ENCODE assay signal across 8 cellular contexts in the genomic region with DNA sequence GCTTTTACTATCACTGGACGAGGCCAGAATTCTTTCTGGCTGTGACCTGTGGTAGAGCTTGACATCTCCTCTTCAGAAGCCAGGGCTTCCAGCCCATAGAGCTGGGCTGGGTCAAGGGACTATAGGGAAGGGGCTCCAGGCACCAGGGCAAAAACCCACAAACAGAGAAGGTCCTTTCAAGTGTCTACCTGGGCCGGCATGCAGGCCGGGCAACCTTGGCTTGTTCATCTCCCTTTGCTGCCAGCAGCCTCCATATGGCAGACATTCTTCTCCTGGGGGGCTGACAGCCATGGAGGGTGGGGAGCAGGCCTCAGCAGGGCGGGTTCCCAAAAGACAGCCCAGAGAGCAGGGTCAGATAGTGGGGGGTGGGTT. TPM values are rescaled to one million over a fixed set of nuclear protein-coding genes. Genes with fewer than 3 reads are reported as not detected.
DNase-seq lines count a peak whose midpoint lies in the region; ATAC-seq, FAIRE-seq and TF ChIP-seq lines count a peak whose summit lies in the region.
"Not testable (repeated sequence)": the region's sequence is repeated elsewhere in the genome, so short reads cannot be mapped to it uniquely, and the experiment has no call there.

No MANE protein-coding gene starts in this region.

- intact Hi-C loops in PC-3 (cut with micrococcal nuclease) = not testable (repeated sequence)
- intact Hi-C loops in naive thymus-derived CD4-positive, alpha-beta T cell (cut with micrococcal nuclease) = loop anchor here in 1 of 2 donors (5.0 kb wide), 1 partner anchor 216 kb away; a partner anchor contains a TSS

- H3K4me3 ChIP-seq in A549; hepatocyte; naive thymus-derived CD4-positive, alpha-beta T cell (ENCODE audit: low read length): not testable (repeated sequence)
- H3K4me3 ChIP-seq in GM23338 (peak overlapping the region; percentile 61), PC-3 (ENCODE audit: low read length) (peak overlapping the region; percentile 69; the same call in 1 of the 2 replicates), skeletal muscle tissue (ENCODE audit: low read length in 3 of 3) (peak overlapping the region in 1 of 3 donors; percentile 72)

- not testable (repeated sequence) for H3K36me3 Mint-ChIP-seq in GM23338 (ENCODE audit: low read depth); naive thymus-derived CD4-positive, alpha-beta T cell

- H3K27me3 ChIP-seq in GM23338 (ENCODE audit: insufficient read depth); PC-3 (ENCODE audit: low read length); hepatocyte; naive thymus-derived CD4-positive, alpha-beta T cell (ENCODE audit: control insufficient read depth in 2 of 2, insufficient read depth in 2 of 2, low read length in 2 of 2); skeletal muscle tissue (ENCODE audit: control insufficient read depth in 3 of 3, insufficient read depth in 3 of 3, low read length in 3 of 3): not testable (repeated sequence)

- not testable (repeated sequence) for DNase-seq in A549 (ENCODE audit: low read depth in 1 of 2, low spot score in 1 of 2); GM23338 (ENCODE audit: low spot score); PC-3; hepatocyte (ENCODE audit: low spot score); naive thymus-derived CD4-positive, alpha-beta T cell
- DNase-seq in activated CD8-positive, alpha-beta memory T cell treated with anti-CD3 and anti-CD28 coated beads, Interleukin-2, amount 50 U/mL, for 48 hours = peak; percentile 47
- DNase-seq in cerebellar cortex (ENCODE audit: low spot score) = peak; percentile 50

- not testable (repeated sequence) for TF ChIP-seq POLR2A in A549 (IDR thresholded peaks at IDR 0.05; ENCODE audit: low read length)

- not testable (repeated sequence) for H3K36me3 ChIP-seq in GM23338 (ENCODE audit: insufficient read depth); PC-3 (ENCODE audit: low read depth, low read length); hepatocyte (replicated peaks; ENCODE audit: insufficient read depth, low read depth); naive thymus-derived CD4-positive, alpha-beta T cell (ENCODE audit: control insufficient read depth in 2 of 3, insufficient read depth in 3 of 3, low read length in 3 of 3); skeletal muscle tissue (ENCODE audit: control insufficient read depth in 3 of 3, insufficient read depth in 3 of 3, low read length in 3 of 3)

- not testable (repeated sequence) for H3K9ac ChIP-seq in PC-3 (ENCODE audit: low read length)
- H3K9ac ChIP-seq in skeletal muscle tissue (ENCODE audit: low read depth in 1 of 3, low read length in 3 of 3) = peak overlapping the region in 1 of 3 donors; percentile 74

- H3K4me3 Mint-ChIP-seq in GM23338 = peak overlapping the region; percentile 70
- H3K4me3 Mint-ChIP-seq in naive thymus-derived CD4-positive, alpha-beta T cell = peak overlapping the region in 7 of 10 donors; percentile 20 to 81 (median 39)

- H3K27me3 Mint-ChIP-seq in GM23338 (ENCODE audit: insufficient read depth, low read depth, poor library complexity) = peaks cover 27% of the 10 kb centered on the region
- H3K27me3 Mint-ChIP-seq in naive thymus-derived CD4-positive, alpha-beta T cell = peaks cover 0 to 19% (median 14%) of the 10 kb centered on the region in 5 donors

- not testable (repeated sequence) for H3K79me2 ChIP-seq in GM23338 (replicated peaks; ENCODE audit: insufficient read depth); PC-3 (ENCODE audit: low read length); hepatocyte

- not testable (repeated sequence) for FAIRE-seq in A549 (lab: Jason Lieb, UNC)

- not testable (repeated sequence) for TF ChIP-seq CTCF in A549 (IDR thresholded peaks at IDR 0.05); GM23338 (conservative IDR thresholded peaks at IDR 0.05; ENCODE audit: low read depth in 2 of 2); PC-3 (conservative IDR thresholded peaks at IDR 0.05; ENCODE audit: low read depth, low read length); hepatocyte (IDR thresholded peaks at IDR 0.05; ENCODE audit: poor library complexity)

- BruUV-seq in PC-3 (replicated peaks; lab: Mats Ljungman, UMichigan) = not testable (repeated sequence)

- not testable (repeated sequence) for H3K9me3 Mint-ChIP-seq in GM23338; naive thymus-derived CD4-positive, alpha-beta T cell

- not testable (repeated sequence) for H3K27ac Mint-ChIP-seq in GM23338; naive thymus-derived CD4-positive, alpha-beta T cell

- not testable (repeated sequence) for ATAC-seq in A549; GM23338; PC-3; naive thymus-derived CD4-positive, alpha-beta T cell

- peaks cover 26% of the 10 kb centered on the region for H3K4me1 Mint-ChIP-seq in GM23338
- H3K4me1 Mint-ChIP-seq in naive thymus-derived CD4-positive, alpha-beta T cell = peaks cover 15 to 33% (median 19%) of the 10 kb centered on the region in 7 donors

- POLR2A ChIA-PET in A549 (lab: Yijun Ruan, JAX) = interaction anchor here (1.0 kb wide), 1 partner anchor 16 kb away, joined by 3 read pairs; no protein-coding TSS in a partner anchor
- POLR2A ChIA-PET in PC-3 (lab: Charles Lee; ENCODE audit: unreplicated experiment) = interaction anchor here (0.6 kb wide), 1 partner anchor 740 kb away, joined by 3 read pairs; no protein-coding TSS in a partner anchor
- POLR2A ChIA-PET in naive thymus-derived CD4-positive, alpha-beta T cell (lab: Charles Lee) = interaction anchor here (0.5 to 2.4 kb wide), 5 partner anchors 18 to 359 kb away, joined by 3 to 7 read pairs (median 4); a partner anchor contains a TSS

- not testable (repeated sequence) for H3K9me2 ChIP-seq in GM23338 (ENCODE audit: insufficient read depth); PC-3 (replicated peaks; ENCODE audit: low read length); hepatocyte (replicated peaks; ENCODE audit: insufficient read depth)

- not testable (repeated sequence) for TF ChIP-seq RAD21 in A549 (conservative IDR thresholded peaks at IDR 0.05 in 1 of 2, IDR thresholded peaks at IDR 0.05 in 1 of 2)

- TF ChIP-seq EP300 in A549 (IDR thresholded peaks at IDR 0.05) = not testable (repeated sequence)

- H2AFZ ChIP-seq in GM23338; PC-3 (ENCODE audit: low read length): not testable (repeated sequence)
- H2AFZ ChIP-seq in hepatocyte = peak overlapping the region; percentile 83

- H4K20me1 ChIP-seq in GM23338 (replicated peaks; ENCODE audit: insufficient read depth) = peaks cover 23% of the 10 kb centered on the region
- H4K20me1 ChIP-seq in PC-3 (ENCODE audit: low read length); hepatocyte (ENCODE audit: insufficient read depth, poor library complexity, severe bottlenecking): not testable (repeated sequence)

- H3K4me2 ChIP-seq in A549 (peak overlapping the region; percentile 90), GM23338 (peak overlapping the region; percentile 82), PC-3 (ENCODE audit: low read length) (peak overlapping the region; percentile 89), hepatocyte (peak overlapping the region; percentile 84)

- H3K9me3 ChIP-seq in A549; PC-3 (ENCODE audit: low read length); hepatocyte (ENCODE audit: low read depth); naive thymus-derived CD4-positive, alpha-beta T cell (ENCODE audit: control insufficient read depth in 2 of 3, low read length in 3 of 3); skeletal muscle tissue (ENCODE audit: control insufficient read depth in 3 of 3, low read length in 3 of 3): not testable (repeated sequence)

- WGBS in A549 (ENCODE audit: missing lambda C conversion rate) = 93% methylated on average over 4 of the region's 4 CpGs
- WGBS in hepatocyte (ENCODE audit: low lambda C conversion rate, missing lambda C conversion rate) = 96% methylated on average over 4 of the region's 4 CpGs

- H3F3A ChIP-seq in GM23338 (replicated peaks; ENCODE audit: low read depth); PC-3 (ENCODE audit: low read length, unreplicated experiment): not testable (repeated sequence)

- H3K4me1 ChIP-seq in A549 = peaks cover 19% of the 10 kb centered on the region
- peaks cover 12% of the 10 kb centered on the region; the same call in 1 of the 2 replicates for H3K4me1 ChIP-seq in GM23338 (ENCODE audit: insufficient read depth)
- peaks cover 19% of the 10 kb centered on the region for H3K4me1 ChIP-seq in PC-3 (ENCODE audit: insufficient read depth, low read length)
- H3K4me1 ChIP-seq in hepatocyte (ENCODE audit: insufficient read depth) = not testable (repeated sequence)
- H3K4me1 ChIP-seq in naive thymus-derived CD4-positive, alpha-beta T cell (ENCODE audit: control insufficient read depth in 2 of 2, insufficient read depth in 2 of 2, low read length in 2 of 2) = peaks cover 0 to 14% of the 10 kb centered on the region in 2 donors
- H3K4me1 ChIP-seq in skeletal muscle tissue (ENCODE audit: control insufficient read depth in 3 of 3, insufficient read depth in 3 of 3, low read length in 3 of 3) = peaks cover 18 to 42% (median 31%) of the 10 kb centered on the region in 3 donors

- CTCF ChIA-PET in A549 (lab: Yijun Ruan, JAX) = interaction anchor here (0.6 to 1.5 kb wide), 4 partner anchors 8 to 104 kb away, joined by 3 read pairs; no protein-coding TSS in a partner anchor
- CTCF ChIA-PET in PC-3 (lab: Charles Lee); naive thymus-derived CD4-positive, alpha-beta T cell (lab: Charles Lee): not testable (repeated sequence)

- H3K27ac ChIP-seq in A549 (peak overlapping the region in 1 of 2 experiments; percentile 84; a peak in 3 of 6 replicates), skeletal muscle tissue (ENCODE audit: low read depth, low read length) (peak overlapping the region; percentile 54)
- not testable (repeated sequence) for H3K27ac ChIP-seq in GM23338 (ENCODE audit: low read depth); PC-3 (ENCODE audit: low read length); hepatocyte; naive thymus-derived CD4-positive, alpha-beta T cell (ENCODE audit: low read depth, low read length)

RNA-seq across cellular contexts. Expression of a gene that starts 18.0 kb away (rescaled TPM):
- polyA plus RNA-seq in A549 (2011; rRNA removed) (37.7 and 44.3 TPM in 2 replicates), A549 (2017; fragmentation: RNase III; extraction: RNeasy Plus Mini Kit Qiagen cat#74134 plus additional on column Dnase treatment) (25.1 to 27.9 TPM (median 26.9 TPM) in 3 replicates), GM23338 (2016; fragmentation: Nextera tagmentation; extraction: Ambion mirVana) (59.5 and 61.5 TPM in 2 replicates), hepatocyte (4.4 and 5.3 TPM in 2 replicates)
- 15.2 and 16.3 TPM in 2 replicates for polyA plus RNA-seq in A549 (2012; cell fraction: cytosol; rRNA removed)
- polyA plus RNA-seq in A549 (2012; cell fraction: nucleus; rRNA removed) = 26.6 and 41.2 TPM in 2 replicates
- polyA minus RNA-seq in A549 (2011; rRNA and poly(A)+ RNA removed) = 42.1 and 52.9 TPM in 2 replicates
- 71.6 and 94.4 TPM in 2 replicates for total RNA-seq in GM23338 (2014; rRNA removed; shearing (Covaris generic))
- total RNA-seq in PC-3 (2014; rRNA removed) (58.7 and 67.9 TPM in 2 replicates), hepatocyte (7.3 and 8.8 TPM in 2 replicates), skeletal muscle tissue (11.5 TPM)
- 10 to 100 TPM; 18.3 to 41.5 (median 34.1) TPM for total RNA-seq in naive thymus-derived CD4-positive, alpha-beta T cell
- 1 to 10 TPM; 3.3 to 5.1 TPM for polyA plus RNA-seq in naive thymus-derived CD4-positive, alpha-beta T cell

RNA-seq across cellular contexts. Expression of a gene that starts 21.6 kb away (rescaled TPM):
- polyA plus RNA-seq in A549 (2011; rRNA removed) (133 and 170 TPM in 2 replicates), A549 (2017; fragmentation: RNase III; extraction: RNeasy Plus Mini Kit Qiagen cat#74134 plus additional on column Dnase treatment) (63.5 to 72.9 TPM (median 65.0 TPM) in 3 replicates), GM23338 (2016; fragmentation: Nextera tagmentation; extraction: Ambion mirVana) (42.8 and 46.5 TPM in 2 replicates), hepatocyte (147 and 151 TPM in 2 replicates)
- polyA plus RNA-seq in A549 (2012; cell fraction: cytosol; rRNA removed) = 98.9 and 104 TPM in 2 replicates
- polyA plus RNA-seq in A549 (2012; cell fraction: nucleus; rRNA removed) = 50.6 and 63.0 TPM in 2 replicates
- 74.9 and 76.0 TPM in 2 replicates for polyA minus RNA-seq in A549 (2011; rRNA and poly(A)+ RNA removed)
- 23.8 and 36.2 TPM in 2 replicates for total RNA-seq in GM23338 (2014; rRNA removed; shearing (Covaris generic))
- total RNA-seq in PC-3 (2014; rRNA removed) (55.8 and 77.1 TPM in 2 replicates), hepatocyte (116 and 133 TPM in 2 replicates), skeletal muscle tissue (27.1 TPM)
- 10 to 100 TPM; 33.2 to 55.6 (median 38.9) TPM for total RNA-seq in naive thymus-derived CD4-positive, alpha-beta T cell
- 10 to 100 TPM; 38.3 to 55.0 TPM for polyA plus RNA-seq in naive thymus-derived CD4-positive, alpha-beta T cell

RNA-seq across cellular contexts. Expression of a gene that starts 56.0 kb away (rescaled TPM):
- 0.50 and 0.53 TPM in 2 replicates for polyA plus RNA-seq in A549 (2011; rRNA removed)
- polyA plus RNA-seq in A549 (2012; cell fraction: cytosol; rRNA removed) = 1.1 and 1.4 TPM in 2 replicates
- 1.6 and 2.1 TPM in 2 replicates for polyA plus RNA-seq in A549 (2012; cell fraction: nucleus; rRNA removed)
- polyA plus RNA-seq in A549 (2017; fragmentation: RNase III; extraction: RNeasy Plus Mini Kit Qiagen cat#74134 plus additional on column Dnase treatment) = 1.1 to 1.3 TPM (median 1.1 TPM) in 3 replicates
- polyA minus RNA-seq in A549 (2011; rRNA and poly(A)+ RNA removed) = 1.3 and 1.8 TPM in 2 replicates
- total RNA-seq in GM23338 (2014; rRNA removed; shearing (Covaris generic)) = 5.1 and 6.9 TPM in 2 replicates
- polyA plus RNA-seq in GM23338 (2016; fragmentation: Nextera tagmentation; extraction: Ambion mirVana) = 4.3 TPM in 2 replicates
- 4.4 and 5.0 TPM in 2 replicates for total RNA-seq in PC-3 (2014; rRNA removed)
- 1.1 and 2.5 TPM in 2 replicates for total RNA-seq in hepatocyte
- 2.0 and 4.0 TPM in 2 replicates for polyA plus RNA-seq in hepatocyte
- 10 to 100 TPM in 2 of 5 experiments, 1 to 10 TPM in 3; 5.1 to 10.8 (median 8.8) TPM for total RNA-seq in naive thymus-derived CD4-positive, alpha-beta T cell
- 1 to 10 TPM; 5.4 to 6.4 TPM for polyA plus RNA-seq in naive thymus-derived CD4-positive, alpha-beta T cell
- total RNA-seq in skeletal muscle tissue = 0.52 TPM
